2 cellular contexts compared by ENCODE assay signal in genomic region chr9:132970306-132971062, GRCh38.
TF ChIP-seq lines count a peak whose summit lies in the region.

No MANE protein-coding gene starts in this region.

TF ChIP-seq in IMR-90, 13 proteins besides CTCF, POLR2A, EP300 and RAD21:
- TF ChIP-seq SMC3 (IDR thresholded peaks at IDR 0.05; ENCODE audit: low read depth, low read length) = no peak
- TF ChIP-seq CEBPB (IDR thresholded peaks at IDR 0.05; ENCODE audit: low read depth, low read length) = no peak
- no peak for TF ChIP-seq FOS (IDR thresholded peaks at IDR 0.05; ENCODE audit: low read depth, low read length)
- no peak for TF ChIP-seq USF2 (IDR thresholded peaks at IDR 0.05; ENCODE audit: low read depth, low read length)
- TF ChIP-seq RCOR1 (IDR thresholded peaks at IDR 0.05; ENCODE audit: insufficient replicate concordance, low read length) = no peak
- TF ChIP-seq CHD1 (IDR thresholded peaks at IDR 0.05; ENCODE audit: low read depth, low read length) = no peak
- no peak for TF ChIP-seq RFX5 (IDR thresholded peaks at IDR 0.05; ENCODE audit: low read depth, low read length)
- TF ChIP-seq NFE2L2 (IDR thresholded peaks at IDR 0.05; ENCODE audit: low read depth, low read length) = no peak
- no peak for TF ChIP-seq MXI1 (IDR thresholded peaks at IDR 0.05; ENCODE audit: borderline replicate concordance, low read depth, low read length)
- no peak for TF ChIP-seq BHLHE40 (IDR thresholded peaks at IDR 0.05; ENCODE audit: low read depth, low read length)
- TF ChIP-seq ELK1 (IDR thresholded peaks at IDR 0.05; ENCODE audit: borderline replicate concordance, low read depth, low read length) = no peak
- TF ChIP-seq MAFK (IDR thresholded peaks at IDR 0.05; ENCODE audit: low read depth, low read length) = no peak
- TF ChIP-seq MAZ (IDR thresholded peaks at IDR 0.05; ENCODE audit: borderline replicate concordance, low read depth, low read length) = no peak

TF ChIP-seq in K562, 482 proteins besides CTCF, POLR2A, EP300 and RAD21:
- TF ChIP-seq HMBOX1 (IDR thresholded peaks at IDR 0.05) (0 out of 2 replicates have a peak, but pooled peaks have one; percentile 18), MXI1 (IDR thresholded peaks at IDR 0.05; ENCODE audit: low read depth, low read length) (no peak), PPARD (CRISPR knock-in tag; IDR thresholded peaks at IDR 0.05) (no peak), MLX (CRISPR knock-in tag; conservative IDR thresholded peaks at IDR 0.05) (no peak), ZNF444 (CRISPR knock-in tag; IDR thresholded peaks at IDR 0.05) (no peak), NBN (IDR thresholded peaks at IDR 0.05; ENCODE audit: low read depth) (no peak)
